ENCODE assay signal across 9 cellular contexts in genomic region chr4:4677825-4678522, GRCh38.
DNase-seq lines count a peak whose midpoint lies in the region; ATAC-seq and TF ChIP-seq lines count a peak whose summit lies in the region.
"Had no signal": no experiment of that assay in that cellular context is flagged by ENCODE, and none has a peak within 500 bp of the region (broad histone marks: within the 10 kb centered on the region; RNA-seq: fewer than 3 reads in every experiment).

No MANE protein-coding gene starts in this region.

- in situ Hi-C loops in astrocyte of the spinal cord (cut with HindIII; ENCODE audit: low sequenced_read_pairs): no loop called here

- POLR2A ChIA-PET in HEK293 (lab: Yijun Ruan, JAX): interaction anchor here (0.6 kb wide), 1 partner anchor 8 kb away, joined by 3 read pairs; no protein-coding TSS in a partner anchor

- DNase-seq in AG09309 (ENCODE audit: low read depth) (peak; percentile 67), astrocyte of the spinal cord (ENCODE audit: low read depth, low spot score) (peak; percentile 63), SHP77 treated with DMSO at 0.1 percent for 48 hours (lab: John Stamatoyannopoulos, UW) (no peak), GDM1 (lab: John Stamatoyannopoulos, UW) (no peak)
- no peak for DNase-seq in effector memory CD8-positive, alpha-beta T cell
- no peak for DNase-seq in activated T-cell treated with anti-CD3 and anti-CD28 coated beads, Interleukin-2, amount 50 U/mL, for 24 hours

- H3K36me3 Mint-ChIP-seq in effector memory CD8-positive, alpha-beta T cell (ENCODE audit: insufficient read depth): peaks cover 5% of the 10 kb centered on the region
- peaks cover 3% of the 10 kb centered on the region for H3K36me3 Mint-ChIP-seq in activated T-cell treated with anti-CD3 and anti-CD28 coated beads, Interleukin-2, amount 50 U/mL, for 24 hours (ENCODE audit: low read depth)

- H3K27ac Mint-ChIP-seq in effector memory CD8-positive, alpha-beta T cell: no peak overlapping the region
- H3K27ac Mint-ChIP-seq in activated T-cell treated with anti-CD3 and anti-CD28 coated beads, Interleukin-2, amount 50 U/mL, for 24 hours: no peak overlapping the region
- H3K27ac Mint-ChIP-seq: T-helper 1 cell treated with Interleukin-12 subunit alpha and Interleukin-12 subunit beta and Interleukin-4 antibody, amounts not matched to agents 30 μg/mL and 1 μg/mL, for 36 hours had no signal

- H3K4me1 ChIP-seq in HEK293 (ENCODE audit: control insufficient read depth, insufficient read depth, low read length) (no peaks in the 10 kb centered on the region; the same call in 1 of the 2 replicates), liver (ENCODE audit: control insufficient read depth in 4 of 4, insufficient read depth in 4 of 4, low read length in 3 of 4) (peaks cover 0 to 10% (median 8%) of the 10 kb centered on the region in 4 donors)

- H3K4me1 Mint-ChIP-seq in effector memory CD8-positive, alpha-beta T cell (ENCODE audit: low read depth in 2 of 2): no peaks in the 10 kb centered on the region
- H3K4me1 Mint-ChIP-seq in activated T-cell treated with anti-CD3 and anti-CD28 coated beads, Interleukin-2, amount 50 U/mL, for 24 hours (ENCODE audit: low read depth): no peaks in the 10 kb centered on the region

- no peak overlapping the region for H3K9ac ChIP-seq in liver (ENCODE audit: low read depth in 1 of 2, low read length in 2 of 2)

- H3K27me3 Mint-ChIP-seq in effector memory CD8-positive, alpha-beta T cell: no peaks in the 10 kb centered on the region
- H3K27me3 Mint-ChIP-seq in activated T-cell treated with anti-CD3 and anti-CD28 coated beads, Interleukin-2, amount 50 U/mL, for 24 hours: no peaks in the 10 kb centered on the region

- no peak overlapping the region for H3K27ac ChIP-seq in HEK293 (ENCODE audit: extremely low read depth, low read depth, low read length)
- no peak overlapping the region for H3K27ac ChIP-seq in liver (ENCODE audit: low read depth in 1 of 2, low read length in 2 of 2)

- WGBS in liver: 69% methylated on average over 16 of the region's 16 CpGs

- no peak overlapping the region for H3K4me3 Mint-ChIP-seq in effector memory CD8-positive, alpha-beta T cell
- H3K4me3 Mint-ChIP-seq in activated T-cell treated with anti-CD3 and anti-CD28 coated beads, Interleukin-2, amount 50 U/mL, for 24 hours: no peak overlapping the region
- H3K4me3 Mint-ChIP-seq: T-helper 1 cell treated with Interleukin-12 subunit alpha and Interleukin-12 subunit beta and Interleukin-4 antibody, amounts not matched to agents 30 μg/mL and 1 μg/mL, for 36 hours had no signal

- ATAC-seq in effector memory CD8-positive, alpha-beta T cell (replicated peaks): no peak

- peak in 1 of 2 donors; percentile 14 for TF ChIP-seq RAD21 in liver (IDR thresholded peaks at IDR 0.05)

- H3K36me3 ChIP-seq in HEK293 (ENCODE audit: control insufficient read depth in 2 of 2, insufficient read depth in 1 of 2, low read length in 2 of 2): no peaks in the 10 kb centered on the region
- no peaks in the 10 kb centered on the region for H3K36me3 ChIP-seq in liver (ENCODE audit: control insufficient read depth in 4 of 4, insufficient read depth in 3 of 4, low read depth in 1 of 4, low read length in 3 of 4)

- H3K9me3 ChIP-seq in HEK293 (ENCODE audit: control insufficient read depth, insufficient read depth, low read depth, low read length): no peaks in the 10 kb centered on the region
- no peaks in the 10 kb centered on the region for H3K9me3 ChIP-seq in liver (ENCODE audit: control insufficient read depth in 4 of 4, low read length in 3 of 4)

- H3K4me3 ChIP-seq in AG09309 (ENCODE audit: control insufficient read depth, low read depth, low read length) (peak overlapping the region; percentile 1), HEK293 (ENCODE audit: low read depth, low read length) (no peak overlapping the region), astrocyte of the spinal cord (ENCODE audit: low read depth, low read length) (peak overlapping the region; percentile 3), liver (ENCODE audit: low read depth in 1 of 3, low read length in 3 of 3) (no peak overlapping the region)

- TF ChIP-seq CTCF in AG09309 (IDR thresholded peaks at IDR 0.05; ENCODE audit: control insufficient read depth, insufficient read depth, low read depth, low read length, missing control alignments) (peak; percentile 86), HEK293 (tag by site-specific recombination; IDR thresholded peaks at IDR 0.05) (no peak), astrocyte of the spinal cord (IDR thresholded peaks at IDR 0.05; ENCODE audit: low read depth, low read length) (peak; percentile 79), liver (IDR thresholded peaks at IDR 0.05; ENCODE audit: low read depth, low read length, missing input control) (peak; percentile 18)

- H3K27me3 ChIP-seq in liver (ENCODE audit: control insufficient read depth in 4 of 4, insufficient read depth in 4 of 4, low read length in 3 of 4): no peaks in the 10 kb centered on the region

- H3K9me3 Mint-ChIP-seq in effector memory CD8-positive, alpha-beta T cell: no peaks in the 10 kb centered on the region
- H3K9me3 Mint-ChIP-seq in activated T-cell treated with anti-CD3 and anti-CD28 coated beads, Interleukin-2, amount 50 U/mL, for 24 hours: no peaks in the 10 kb centered on the region
- H3K9me3 Mint-ChIP-seq: T-helper 1 cell treated with Interleukin-12 subunit alpha and Interleukin-12 subunit beta and Interleukin-4 antibody, amounts not matched to agents 30 μg/mL and 1 μg/mL, for 36 hours had no signal

- CTCF ChIA-PET in HEK293 (lab: Yijun Ruan, JAX): interaction anchor here (0.8 to 1.1 kb wide), 4 partner anchors 8 to 213 kb away, joined by 3 to 4 read pairs (median 4); no protein-coding TSS in a partner anchor

TF ChIP-seq in HEK293, 187 proteins besides CTCF, POLR2A, EP300 and RAD21:
- TF ChIP-seq TRIM28 (IDR thresholded peaks at IDR 0.05; ENCODE audit: borderline replicate concordance, low read length) (peak; percentile 88), HOXA7 (CRISPR knock-in tag; IDR thresholded peaks at IDR 0.05; ENCODE audit: borderline replicate concordance) (no peak)

TF ChIP-seq in liver, 16 proteins besides CTCF, POLR2A, EP300 and RAD21:
- TF ChIP-seq TAF1 (conservative IDR thresholded peaks at IDR 0.05) (no peak), HNF4G (IDR thresholded peaks at IDR 0.05) (no peak), MAX (IDR thresholded peaks at IDR 0.05) (no peak), FOXA1 (IDR thresholded peaks at IDR 0.05) (no peak), HNF4A (conservative IDR thresholded peaks at IDR 0.05) (no peak), RXRA (IDR thresholded peaks at IDR 0.05) (no peak), ZBTB33 (IDR thresholded peaks at IDR 0.05) (no peak), NR2F2 (IDR thresholded peaks at IDR 0.05) (no peak), GABPA (IDR thresholded peaks at IDR 0.05 in 1 of 2, conservative IDR thresholded peaks at IDR 0.05 in 1 of 2) (no peak), SP1 (IDR thresholded peaks at IDR 0.05) (no peak), ATF3 (IDR thresholded peaks at IDR 0.05) (no peak), JUND (IDR thresholded peaks at IDR 0.05) (no peak)

Comparison
In these comparisons a context has a peak if more than half of its experiments do, and no peak if none do; other contexts are left out.
1. DNase-seq: peak in AG09309 (single experiment) and astrocyte of the spinal cord (single experiment); none in effector memory CD8-positive, alpha-beta T cell (0 of 3), SHP77 treated with DMSO at 0.1 percent for 48 hours (single experiment), GDM1 (single experiment) and activated T-cell treated with anti-CD3 and anti-CD28 coated beads, Interleukin-2, amount 50 U/mL, for 24 hours (single experiment).
2. H3K4me3 ChIP-seq: peak in AG09309 (single experiment) and astrocyte of the spinal cord (single experiment); none in HEK293 (single experiment) and liver (0 of 3).